Comparison of ENCODE assay signal across 2 cellular contexts in the genomic region with DNA sequence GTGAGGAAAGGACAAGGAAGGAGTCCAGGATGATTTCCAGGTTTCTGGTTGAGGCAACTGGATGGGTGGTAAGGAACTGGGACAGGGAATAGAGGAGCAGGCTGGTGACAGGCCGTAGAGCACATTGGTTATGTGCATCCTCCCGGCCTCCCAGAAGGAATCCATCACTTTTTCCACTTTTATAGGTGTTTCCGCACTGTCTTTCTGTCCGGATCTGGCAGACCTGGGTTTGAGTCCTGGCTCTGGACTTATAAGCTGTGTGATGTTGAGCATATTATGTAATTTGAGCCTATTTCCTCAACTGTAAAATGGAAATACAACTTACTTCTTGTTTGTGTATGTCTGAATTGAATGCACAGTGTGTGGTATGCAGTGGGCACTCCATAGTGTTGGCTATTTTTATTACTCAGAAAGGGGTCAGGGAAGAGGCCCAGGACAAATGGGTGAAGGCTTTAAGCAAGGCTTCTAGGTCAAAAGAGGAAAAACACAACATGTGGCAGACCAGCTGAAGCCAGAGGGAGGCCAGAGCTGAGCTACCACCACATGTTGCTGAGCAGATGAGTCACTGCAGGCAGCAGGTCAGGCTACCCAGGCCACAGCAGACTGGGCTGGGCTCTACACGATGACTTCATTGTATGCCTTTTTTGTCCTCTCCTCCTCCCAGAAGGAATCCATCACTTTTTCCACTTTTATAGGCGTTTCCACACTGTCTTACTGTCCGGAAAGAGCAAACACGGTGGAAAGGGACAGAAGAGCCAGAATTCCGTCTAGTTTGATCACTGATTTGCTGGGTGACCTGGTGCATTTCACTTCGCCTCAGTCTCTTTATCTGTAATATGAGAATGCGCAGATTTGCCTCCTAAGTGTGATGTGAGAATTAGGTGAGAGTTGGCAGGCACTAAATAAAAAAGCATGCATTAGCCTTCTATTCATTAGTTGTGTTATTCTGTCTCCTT.
TF ChIP-seq lines count a peak whose summit lies in the region.

No MANE protein-coding gene starts in this region.

TF ChIP-seq in GM12891, 5 proteins besides CTCF, POLR2A, EP300 and RAD21:
- no peak for TF ChIP-seq POLR2AphosphoS5 (IDR thresholded peaks at IDR 0.05; ENCODE audit: low read depth, low read length)
- no peak for TF ChIP-seq TAF1 (IDR thresholded peaks at IDR 0.05; ENCODE audit: low read depth, low read length)
- TF ChIP-seq PAX5 (IDR thresholded peaks at IDR 0.05; ENCODE audit: insufficient read depth, low read length, severe bottlenecking) = no peak
- no peak for TF ChIP-seq POU2F2 (IDR thresholded peaks at IDR 0.05; ENCODE audit: low read depth, low read length)
- no peak for TF ChIP-seq SPI1 (IDR thresholded peaks at IDR 0.05; ENCODE audit: low read depth, low read length)

TF ChIP-seq in HepG2, 621 proteins besides CTCF, POLR2A, EP300 and RAD21 (continues in another document):
- no peak for TF ChIP-seq ZNF292 (CRISPR knock-in tag; IDR thresholded peaks at IDR 0.05; ENCODE audit: borderline replicate concordance, low read depth)
- TF ChIP-seq, protein P1, sequence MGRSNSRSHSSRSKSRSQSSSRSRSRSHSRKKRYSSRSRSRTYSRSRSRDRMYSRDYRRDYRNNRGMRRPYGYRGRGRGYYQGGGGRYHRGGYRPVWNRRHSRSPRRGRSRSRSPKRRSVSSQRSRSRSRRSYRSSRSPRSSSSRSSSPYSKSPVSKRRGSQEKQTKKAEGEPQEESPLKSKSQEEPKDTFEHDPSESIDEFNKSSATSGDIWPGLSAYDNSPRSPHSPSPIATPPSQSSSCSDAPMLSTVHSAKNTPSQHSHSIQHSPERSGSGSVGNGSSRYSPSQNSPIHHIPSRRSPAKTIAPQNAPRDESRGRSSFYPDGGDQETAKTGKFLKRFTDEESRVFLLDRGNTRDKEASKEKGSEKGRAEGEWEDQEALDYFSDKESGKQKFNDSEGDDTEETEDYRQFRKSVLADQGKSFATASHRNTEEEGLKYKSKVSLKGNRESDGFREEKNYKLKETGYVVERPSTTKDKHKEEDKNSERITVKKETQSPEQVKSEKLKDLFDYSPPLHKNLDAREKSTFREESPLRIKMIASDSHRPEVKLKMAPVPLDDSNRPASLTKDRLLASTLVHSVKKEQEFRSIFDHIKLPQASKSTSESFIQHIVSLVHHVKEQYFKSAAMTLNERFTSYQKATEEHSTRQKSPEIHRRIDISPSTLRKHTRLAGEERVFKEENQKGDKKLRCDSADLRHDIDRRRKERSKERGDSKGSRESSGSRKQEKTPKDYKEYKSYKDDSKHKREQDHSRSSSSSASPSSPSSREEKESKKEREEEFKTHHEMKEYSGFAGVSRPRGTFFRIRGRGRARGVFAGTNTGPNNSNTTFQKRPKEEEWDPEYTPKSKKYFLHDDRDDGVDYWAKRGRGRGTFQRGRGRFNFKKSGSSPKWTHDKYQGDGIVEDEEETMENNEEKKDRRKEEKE (IDR thresholded peaks at IDR 0.05) = no peak
- TF ChIP-seq NRL (CRISPR knock-in tag; IDR thresholded peaks at IDR 0.05; ENCODE audit: borderline replicate concordance) = no peak
- TF ChIP-seq, protein P2, sequence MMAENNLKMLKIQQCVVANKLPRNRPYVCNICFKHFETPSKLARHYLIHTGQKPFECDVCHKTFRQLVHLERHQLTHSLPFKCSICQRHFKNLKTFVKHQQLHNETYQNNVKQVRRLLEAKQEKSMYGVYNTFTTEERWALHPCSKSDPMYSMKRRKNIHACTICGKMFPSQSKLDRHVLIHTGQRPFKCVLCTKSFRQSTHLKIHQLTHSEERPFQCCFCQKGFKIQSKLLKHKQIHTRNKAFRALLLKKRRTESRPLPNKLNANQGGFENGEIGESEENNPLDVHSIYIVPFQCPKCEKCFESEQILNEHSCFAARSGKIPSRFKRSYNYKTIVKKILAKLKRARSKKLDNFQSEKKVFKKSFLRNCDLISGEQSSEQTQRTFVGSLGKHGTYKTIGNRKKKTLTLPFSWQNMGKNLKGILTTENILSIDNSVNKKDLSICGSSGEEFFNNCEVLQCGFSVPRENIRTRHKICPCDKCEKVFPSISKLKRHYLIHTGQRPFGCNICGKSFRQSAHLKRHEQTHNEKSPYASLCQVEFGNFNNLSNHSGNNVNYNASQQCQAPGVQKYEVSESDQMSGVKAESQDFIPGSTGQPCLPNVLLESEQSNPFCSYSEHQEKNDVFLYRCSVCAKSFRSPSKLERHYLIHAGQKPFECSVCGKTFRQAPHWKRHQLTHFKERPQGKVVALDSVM (CRISPR knock-in tag; IDR thresholded peaks at IDR 0.05) = peak; percentile 21; the same call in 1 of the 2 replicates
- no peak for TF ChIP-seq XBP1 (CRISPR knock-in tag; IDR thresholded peaks at IDR 0.05)
- no peak for TF ChIP-seq ZNF775 (CRISPR knock-in tag; IDR thresholded peaks at IDR 0.05; ENCODE audit: borderline replicate concordance)
- TF ChIP-seq NFYB (CRISPR knock-in tag; IDR thresholded peaks at IDR 0.05) = no peak
- TF ChIP-seq, protein P3, sequence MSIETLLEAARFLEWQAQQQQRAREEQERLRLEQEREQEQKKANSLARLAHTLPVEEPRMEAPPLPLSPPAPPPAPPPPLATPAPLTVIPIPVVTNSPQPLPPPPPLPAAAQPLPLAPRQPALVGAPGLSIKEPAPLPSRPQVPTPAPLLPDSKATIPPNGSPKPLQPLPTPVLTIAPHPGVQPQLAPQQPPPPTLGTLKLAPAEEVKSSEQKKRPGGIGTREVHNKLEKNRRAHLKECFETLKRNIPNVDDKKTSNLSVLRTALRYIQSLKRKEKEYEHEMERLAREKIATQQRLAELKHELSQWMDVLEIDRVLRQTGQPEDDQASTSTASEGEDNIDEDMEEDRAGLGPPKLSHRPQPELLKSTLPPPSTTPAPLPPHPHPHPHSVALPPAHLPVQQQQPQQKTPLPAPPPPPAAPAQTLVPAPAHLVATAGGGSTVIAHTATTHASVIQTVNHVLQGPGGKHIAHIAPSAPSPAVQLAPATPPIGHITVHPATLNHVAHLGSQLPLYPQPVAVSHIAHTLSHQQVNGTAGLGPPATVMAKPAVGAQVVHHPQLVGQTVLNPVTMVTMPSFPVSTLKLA (IDR thresholded peaks at IDR 0.05) = peak; percentile 51; the same call in 1 of the 2 replicates
- TF ChIP-seq, protein P4, sequence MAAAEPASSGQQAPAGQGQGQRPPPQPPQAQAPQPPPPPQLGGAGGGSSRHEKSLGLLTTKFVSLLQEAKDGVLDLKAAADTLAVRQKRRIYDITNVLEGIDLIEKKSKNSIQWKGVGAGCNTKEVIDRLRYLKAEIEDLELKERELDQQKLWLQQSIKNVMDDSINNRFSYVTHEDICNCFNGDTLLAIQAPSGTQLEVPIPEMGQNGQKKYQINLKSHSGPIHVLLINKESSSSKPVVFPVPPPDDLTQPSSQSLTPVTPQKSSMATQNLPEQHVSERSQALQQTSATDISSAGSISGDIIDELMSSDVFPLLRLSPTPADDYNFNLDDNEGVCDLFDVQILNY (CRISPR knock-in tag; conservative IDR thresholded peaks at IDR 0.05) = no peak
- no peak for TF ChIP-seq SRSF1 (optimal IDR thresholded peaks at IDR 0.05; ENCODE audit: low read depth, low read length)
- no peak for TF ChIP-seq ZNF782 (CRISPR knock-in tag; IDR thresholded peaks at IDR 0.05; ENCODE audit: borderline replicate concordance)
- TF ChIP-seq, protein P5, sequence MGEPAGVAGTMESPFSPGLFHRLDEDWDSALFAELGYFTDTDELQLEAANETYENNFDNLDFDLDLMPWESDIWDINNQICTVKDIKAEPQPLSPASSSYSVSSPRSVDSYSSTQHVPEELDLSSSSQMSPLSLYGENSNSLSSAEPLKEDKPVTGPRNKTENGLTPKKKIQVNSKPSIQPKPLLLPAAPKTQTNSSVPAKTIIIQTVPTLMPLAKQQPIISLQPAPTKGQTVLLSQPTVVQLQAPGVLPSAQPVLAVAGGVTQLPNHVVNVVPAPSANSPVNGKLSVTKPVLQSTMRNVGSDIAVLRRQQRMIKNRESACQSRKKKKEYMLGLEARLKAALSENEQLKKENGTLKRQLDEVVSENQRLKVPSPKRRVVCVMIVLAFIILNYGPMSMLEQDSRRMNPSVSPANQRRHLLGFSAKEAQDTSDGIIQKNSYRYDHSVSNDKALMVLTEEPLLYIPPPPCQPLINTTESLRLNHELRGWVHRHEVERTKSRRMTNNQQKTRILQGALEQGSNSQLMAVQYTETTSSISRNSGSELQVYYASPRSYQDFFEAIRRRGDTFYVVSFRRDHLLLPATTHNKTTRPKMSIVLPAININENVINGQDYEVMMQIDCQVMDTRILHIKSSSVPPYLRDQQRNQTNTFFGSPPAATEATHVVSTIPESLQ (CRISPR knock-in tag; conservative IDR thresholded peaks at IDR 0.05) = no peak
- TF ChIP-seq ZNF614 (CRISPR knock-in tag; IDR thresholded peaks at IDR 0.05; ENCODE audit: borderline replicate concordance) = peak; percentile 35; the same call in 1 of the 2 replicates
- no peak for TF ChIP-seq ZNF367 (CRISPR knock-in tag; IDR thresholded peaks at IDR 0.05; ENCODE audit: borderline replicate concordance)
- TF ChIP-seq ZNF652 (CRISPR knock-in tag; IDR thresholded peaks at IDR 0.05; ENCODE audit: borderline replicate concordance, low read depth) = no peak
- TF ChIP-seq, protein P6, sequence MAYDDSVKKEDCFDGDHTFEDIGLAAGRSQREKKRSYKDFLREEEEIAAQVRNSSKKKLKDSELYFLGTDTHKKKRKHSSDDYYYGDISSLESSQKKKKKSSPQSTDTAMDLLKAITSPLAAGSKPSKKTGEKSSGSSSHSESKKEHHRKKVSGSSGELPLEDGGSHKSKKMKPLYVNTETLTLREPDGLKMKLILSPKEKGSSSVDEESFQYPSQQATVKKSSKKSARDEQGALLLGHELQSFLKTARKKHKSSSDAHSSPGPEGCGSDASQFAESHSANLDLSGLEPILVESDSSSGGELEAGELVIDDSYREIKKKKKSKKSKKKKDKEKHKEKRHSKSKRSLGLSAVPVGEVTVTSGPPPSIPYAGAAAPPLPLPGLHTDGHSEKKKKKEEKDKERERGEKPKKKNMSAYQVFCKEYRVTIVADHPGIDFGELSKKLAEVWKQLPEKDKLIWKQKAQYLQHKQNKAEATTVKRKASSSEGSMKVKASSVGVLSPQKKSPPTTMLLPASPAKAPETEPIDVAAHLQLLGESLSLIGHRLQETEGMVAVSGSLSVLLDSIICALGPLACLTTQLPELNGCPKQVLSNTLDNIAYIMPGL (CRISPR knock-in tag; IDR thresholded peaks at IDR 0.05; ENCODE audit: borderline replicate concordance in 1 of 2, low read depth in 1 of 2) = no peak; a peak in 1 of 4 replicates
- TF ChIP-seq, protein P7, sequence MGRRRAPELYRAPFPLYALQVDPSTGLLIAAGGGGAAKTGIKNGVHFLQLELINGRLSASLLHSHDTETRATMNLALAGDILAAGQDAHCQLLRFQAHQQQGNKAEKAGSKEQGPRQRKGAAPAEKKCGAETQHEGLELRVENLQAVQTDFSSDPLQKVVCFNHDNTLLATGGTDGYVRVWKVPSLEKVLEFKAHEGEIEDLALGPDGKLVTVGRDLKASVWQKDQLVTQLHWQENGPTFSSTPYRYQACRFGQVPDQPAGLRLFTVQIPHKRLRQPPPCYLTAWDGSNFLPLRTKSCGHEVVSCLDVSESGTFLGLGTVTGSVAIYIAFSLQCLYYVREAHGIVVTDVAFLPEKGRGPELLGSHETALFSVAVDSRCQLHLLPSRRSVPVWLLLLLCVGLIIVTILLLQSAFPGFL (CRISPR knock-in tag; IDR thresholded peaks at IDR 0.05) = no peak
- TF ChIP-seq ZNF703 (CRISPR knock-in tag; IDR thresholded peaks at IDR 0.05; ENCODE audit: borderline replicate concordance) = no peak
- TF ChIP-seq ZNF749 (CRISPR knock-in tag; IDR thresholded peaks at IDR 0.05; ENCODE audit: borderline replicate concordance) = no peak
- TF ChIP-seq ZNF235 (CRISPR knock-in tag; IDR thresholded peaks at IDR 0.05; ENCODE audit: borderline replicate concordance) = no peak
- TF ChIP-seq MEIS2 (CRISPR knock-in tag; IDR thresholded peaks at IDR 0.05) = no peak
- TF ChIP-seq SALL1 (CRISPR knock-in tag; IDR thresholded peaks at IDR 0.05) = peak; percentile 50; the same call in 1 of the 2 replicates
- no peak for TF ChIP-seq ZNF207 (IDR thresholded peaks at IDR 0.05; ENCODE audit: borderline replicate concordance)
- no peak for TF ChIP-seq NR2C2 (CRISPR knock-in tag; IDR thresholded peaks at IDR 0.05; ENCODE audit: borderline replicate concordance)
- TF ChIP-seq SOX13 (IDR thresholded peaks at IDR 0.05) = no peak
- 0 out of 4 replicates have a peak, but pooled peaks of 1 of the 2 experiments have one; percentile 7 for TF ChIP-seq SOX13 (CRISPR knock-in tag; conservative IDR thresholded peaks at IDR 0.05 in 1 of 2, IDR thresholded peaks at IDR 0.05 in 1 of 2)
- TF ChIP-seq ZMYM4 (CRISPR knock-in tag; IDR thresholded peaks at IDR 0.05) = no peak
- TF ChIP-seq, protein P8, sequence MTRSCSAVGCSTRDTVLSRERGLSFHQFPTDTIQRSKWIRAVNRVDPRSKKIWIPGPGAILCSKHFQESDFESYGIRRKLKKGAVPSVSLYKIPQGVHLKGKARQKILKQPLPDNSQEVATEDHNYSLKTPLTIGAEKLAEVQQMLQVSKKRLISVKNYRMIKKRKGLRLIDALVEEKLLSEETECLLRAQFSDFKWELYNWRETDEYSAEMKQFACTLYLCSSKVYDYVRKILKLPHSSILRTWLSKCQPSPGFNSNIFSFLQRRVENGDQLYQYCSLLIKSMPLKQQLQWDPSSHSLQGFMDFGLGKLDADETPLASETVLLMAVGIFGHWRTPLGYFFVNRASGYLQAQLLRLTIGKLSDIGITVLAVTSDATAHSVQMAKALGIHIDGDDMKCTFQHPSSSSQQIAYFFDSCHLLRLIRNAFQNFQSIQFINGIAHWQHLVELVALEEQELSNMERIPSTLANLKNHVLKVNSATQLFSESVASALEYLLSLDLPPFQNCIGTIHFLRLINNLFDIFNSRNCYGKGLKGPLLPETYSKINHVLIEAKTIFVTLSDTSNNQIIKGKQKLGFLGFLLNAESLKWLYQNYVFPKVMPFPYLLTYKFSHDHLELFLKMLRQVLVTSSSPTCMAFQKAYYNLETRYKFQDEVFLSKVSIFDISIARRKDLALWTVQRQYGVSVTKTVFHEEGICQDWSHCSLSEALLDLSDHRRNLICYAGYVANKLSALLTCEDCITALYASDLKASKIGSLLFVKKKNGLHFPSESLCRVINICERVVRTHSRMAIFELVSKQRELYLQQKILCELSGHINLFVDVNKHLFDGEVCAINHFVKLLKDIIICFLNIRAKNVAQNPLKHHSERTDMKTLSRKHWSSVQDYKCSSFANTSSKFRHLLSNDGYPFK (CRISPR knock-in tag; IDR thresholded peaks at IDR 0.05; ENCODE audit: borderline replicate concordance) = no peak
- TF ChIP-seq ZNF232 (CRISPR knock-in tag; IDR thresholded peaks at IDR 0.05; ENCODE audit: borderline replicate concordance) = no peak
- no peak for TF ChIP-seq SRF (IDR thresholded peaks at IDR 0.05; ENCODE audit: low read depth, low read length)
- no peak for TF ChIP-seq ZNF737 (CRISPR knock-in tag; IDR thresholded peaks at IDR 0.05; ENCODE audit: borderline replicate concordance)
- no peak for TF ChIP-seq HOXA5 (CRISPR knock-in tag; IDR thresholded peaks at IDR 0.05)
- TF ChIP-seq ZNF543 (CRISPR knock-in tag; IDR thresholded peaks at IDR 0.05) = no peak
- 0 out of 2 replicates have a peak, but pooled peaks have one; percentile 2 for TF ChIP-seq HMG20A (CRISPR knock-in tag; IDR thresholded peaks at IDR 0.05; ENCODE audit: borderline replicate concordance)
- TF ChIP-seq XRCC5 (optimal IDR thresholded peaks at IDR 0.05; ENCODE audit: low read length) = peak; percentile 34
- peak; percentile 83 for TF ChIP-seq ZFP36L1 (CRISPR knock-in tag; IDR thresholded peaks at IDR 0.05)
- TF ChIP-seq, protein P9, sequence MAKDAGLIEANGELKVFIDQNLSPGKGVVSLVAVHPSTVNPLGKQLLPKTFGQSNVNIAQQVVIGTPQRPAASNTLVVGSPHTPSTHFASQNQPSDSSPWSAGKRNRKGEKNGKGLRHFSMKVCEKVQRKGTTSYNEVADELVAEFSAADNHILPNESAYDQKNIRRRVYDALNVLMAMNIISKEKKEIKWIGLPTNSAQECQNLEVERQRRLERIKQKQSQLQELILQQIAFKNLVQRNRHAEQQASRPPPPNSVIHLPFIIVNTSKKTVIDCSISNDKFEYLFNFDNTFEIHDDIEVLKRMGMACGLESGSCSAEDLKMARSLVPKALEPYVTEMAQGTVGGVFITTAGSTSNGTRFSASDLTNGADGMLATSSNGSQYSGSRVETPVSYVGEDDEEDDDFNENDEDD (CRISPR knock-in tag; IDR thresholded peaks at IDR 0.05; ENCODE audit: borderline replicate concordance) = 0 out of 2 replicates have a peak, but pooled peaks have one; percentile 11
- TF ChIP-seq HDAC2 (CRISPR knock-in tag; IDR thresholded peaks at IDR 0.05) = no peak
